11 cellular contexts compared by ENCODE assay signal in the genomic region with DNA sequence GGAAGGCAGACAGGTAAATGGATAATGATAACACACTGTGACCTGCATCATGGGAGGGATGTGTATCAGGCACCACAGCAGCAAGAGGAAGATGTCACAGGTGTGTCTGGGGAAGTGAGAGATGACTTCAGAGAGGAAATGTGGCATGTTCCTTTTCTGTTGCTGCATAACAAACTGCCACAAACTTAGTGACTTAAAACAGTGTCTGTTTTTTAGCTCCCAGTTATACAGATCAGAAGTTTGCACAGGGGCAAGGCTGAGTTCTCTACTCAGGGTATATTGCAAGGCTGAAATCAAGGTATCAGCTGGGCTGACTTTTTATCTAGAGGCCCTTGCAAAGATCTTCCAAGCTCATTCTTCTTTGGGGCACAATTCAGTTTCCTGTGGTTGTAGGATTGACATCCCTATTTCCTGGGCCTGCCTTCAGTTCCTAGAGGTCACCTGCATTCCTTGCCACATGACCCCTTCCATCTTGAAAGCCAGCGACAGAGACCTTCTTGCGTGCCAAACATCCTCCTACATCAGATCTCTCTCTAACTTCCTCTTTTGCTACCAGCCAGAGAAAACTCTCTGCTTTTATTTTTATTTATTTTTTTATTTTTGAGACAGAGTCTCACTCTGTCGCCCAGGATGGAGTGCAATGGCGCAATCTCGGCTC. TPM values are rescaled to one million over a fixed set of nuclear protein-coding genes. Genes with fewer than 3 reads are reported as not detected.
DNase-seq lines count a peak whose midpoint lies in the region; ATAC-seq and TF ChIP-seq lines count a peak whose summit lies in the region.
"Had no signal": no experiment of that assay in that cellular context is flagged by ENCODE, and none has a peak within 500 bp of the region (broad histone marks: within the 10 kb centered on the region; RNA-seq: fewer than 3 reads in every experiment).

No MANE protein-coding gene starts in this region.

- no peak for ATAC-seq in activated naive CD8-positive, alpha-beta T cell treated with anti-CD3 and anti-CD28 coated beads, Interleukin-2, amount 10 ng/mL, durations not matched to agents 7 days and 5 days (ENCODE audit: low read depth)
- ATAC-seq in stimulated activated naive CD8-positive, alpha-beta T cell treated with anti-CD3 and anti-CD28 coated beads, Interleukin-15, amount 100 ng/mL, for 72 hours: no peak
- no peak for ATAC-seq in heart left ventricle
- ATAC-seq: left lung, right lobe of liver had no signal

- H3K27ac Mint-ChIP-seq in activated naive CD4-positive, alpha-beta T cell treated with anti-CD3 and anti-CD28 coated beads for 36 hours: peak overlapping the region; percentile 76
- H3K27ac Mint-ChIP-seq in activated naive CD8-positive, alpha-beta T cell treated with anti-CD3 and anti-CD28 coated beads, Interleukin-2, amount 10 ng/mL, durations not matched to agents 7 days and 5 days: peak overlapping the region; percentile 93
- peak overlapping the region; percentile 56 to 93 for H3K27ac Mint-ChIP-seq in stimulated activated naive CD8-positive, alpha-beta T cell treated with anti-CD3 and anti-CD28 coated beads, Interleukin-15, amount 100 ng/mL, for 72 hours

- no peak overlapping the region for H3K4me3 ChIP-seq in heart left ventricle
- H3K4me3 ChIP-seq: left lung, right lobe of liver had no signal

- CTCF ChIA-PET in activated naive CD4-positive, alpha-beta T cell treated with anti-CD3 and anti-CD28 coated beads for 36 hours (lab: Charles Lee): interaction anchor here (0.6 to 2.6 kb wide), 3 partner anchors 13 to 25 kb away, joined by 3 to 9 read pairs (median 8); no protein-coding TSS in a partner anchor

- no peaks in the 10 kb centered on the region for H3K27me3 Mint-ChIP-seq in activated naive CD4-positive, alpha-beta T cell treated with anti-CD3 and anti-CD28 coated beads for 36 hours (ENCODE audit: low read depth)
- H3K27me3 Mint-ChIP-seq in activated naive CD8-positive, alpha-beta T cell treated with anti-CD3 and anti-CD28 coated beads, Interleukin-2, amount 10 ng/mL, durations not matched to agents 7 days and 5 days: no peaks in the 10 kb centered on the region
- H3K27me3 Mint-ChIP-seq in stimulated activated naive CD8-positive, alpha-beta T cell treated with anti-CD3 and anti-CD28 coated beads, Interleukin-15, amount 100 ng/mL, for 72 hours: no peaks in the 10 kb centered on the region

- 71 to 92% (median 82%) methylated on average over 5 of the region's 5 CpGs for WGBS in heart left ventricle, 4 donors

- H3K27ac ChIP-seq in heart left ventricle: peak overlapping the region in 1 of 12 donors; percentile 34
- H3K27ac ChIP-seq: right lobe of liver had no signal

- peaks cover 0 to 6% (median 0%) of the 10 kb centered on the region in 9 donors for H3K36me3 ChIP-seq in heart left ventricle
- H3K36me3 ChIP-seq: left lung, right lobe of liver had no signal

- no peaks in the 10 kb centered on the region for H3K9me3 ChIP-seq in heart left ventricle
- H3K9me3 ChIP-seq: left lung, right lobe of liver had no signal

- H3K27me3 ChIP-seq in heart left ventricle: no peaks in the 10 kb centered on the region
- H3K27me3 ChIP-seq: left lung, right lobe of liver had no signal

- no peak for TF ChIP-seq CTCF in heart left ventricle (IDR thresholded peaks at IDR 0.05)

- POLR2A ChIA-PET in activated naive CD8-positive, alpha-beta T cell treated with anti-CD3 and anti-CD28 coated beads, Interleukin-2, amount 10 ng/mL, durations not matched to agents 7 days and 5 days (lab: Charles Lee): interaction anchor here (1.2 to 1.5 kb wide), 3 partner anchors 9 to 25 kb away, joined by 3 to 4 read pairs (median 3); no protein-coding TSS in a partner anchor

- no peaks in the 10 kb centered on the region for H3K36me3 Mint-ChIP-seq in activated naive CD4-positive, alpha-beta T cell treated with anti-CD3 and anti-CD28 coated beads for 36 hours (ENCODE audit: low read depth)
- H3K36me3 Mint-ChIP-seq in activated naive CD8-positive, alpha-beta T cell treated with anti-CD3 and anti-CD28 coated beads, Interleukin-2, amount 10 ng/mL, durations not matched to agents 7 days and 5 days: peaks cover 9% of the 10 kb centered on the region

- H3K4me1 ChIP-seq in heart left ventricle: peaks cover 0 to 39% (median 21%) of the 10 kb centered on the region in 12 donors

- no peak overlapping the region for H3K4me3 Mint-ChIP-seq in activated naive CD4-positive, alpha-beta T cell treated with anti-CD3 and anti-CD28 coated beads for 36 hours
- H3K4me3 Mint-ChIP-seq in activated naive CD8-positive, alpha-beta T cell treated with anti-CD3 and anti-CD28 coated beads, Interleukin-2, amount 10 ng/mL, durations not matched to agents 7 days and 5 days: peak overlapping the region; percentile 68
- H3K4me3 Mint-ChIP-seq in stimulated activated naive CD8-positive, alpha-beta T cell treated with anti-CD3 and anti-CD28 coated beads, Interleukin-15, amount 100 ng/mL, for 72 hours: peak overlapping the region in 1 of 2 donors; percentile 48

- H3K4me1 Mint-ChIP-seq in activated naive CD4-positive, alpha-beta T cell treated with anti-CD3 and anti-CD28 coated beads for 36 hours (ENCODE audit: low read depth): peaks cover 58% of the 10 kb centered on the region
- H3K4me1 Mint-ChIP-seq in activated naive CD8-positive, alpha-beta T cell treated with anti-CD3 and anti-CD28 coated beads, Interleukin-2, amount 10 ng/mL, durations not matched to agents 7 days and 5 days: peaks cover 47% of the 10 kb centered on the region
- peaks cover 73% of the 10 kb centered on the region for H3K4me1 Mint-ChIP-seq in stimulated activated naive CD8-positive, alpha-beta T cell treated with anti-CD3 and anti-CD28 coated beads, Interleukin-15, amount 100 ng/mL, for 72 hours

- H3K9me3 Mint-ChIP-seq in activated naive CD4-positive, alpha-beta T cell treated with anti-CD3 and anti-CD28 coated beads for 36 hours: no peaks in the 10 kb centered on the region
- H3K9me3 Mint-ChIP-seq in activated naive CD8-positive, alpha-beta T cell treated with anti-CD3 and anti-CD28 coated beads, Interleukin-2, amount 10 ng/mL, durations not matched to agents 7 days and 5 days: peaks cover 4% of the 10 kb centered on the region
- peaks cover 7 to 14% of the 10 kb centered on the region in 2 donors for H3K9me3 Mint-ChIP-seq in stimulated activated naive CD8-positive, alpha-beta T cell treated with anti-CD3 and anti-CD28 coated beads, Interleukin-15, amount 100 ng/mL, for 72 hours

- no peak for TF ChIP-seq POLR2A in heart left ventricle (IDR thresholded peaks at IDR 0.05)

- DNase-seq in activated naive CD4-positive, alpha-beta T cell treated with anti-CD3 and anti-CD28 coated beads for 36 hours: peak; percentile 30
- DNase-seq in activated naive CD4-positive, alpha-beta T cell (lab: John Stamatoyannopoulos, UW): no peak
- DNase-seq in NOMO-1 treated with DMSO at 0.1 percent for 48 hours (lab: John Stamatoyannopoulos, UW; ENCODE audit: unreplicated experiment) (peak; percentile 63), DMS 273 treated with DMSO at 0.1 percent for 48 hours (lab: John Stamatoyannopoulos, UW) (no peak), heart left ventricle (no peak), kidney tubule cell (ENCODE audit: low spot score) (no peak)
- no peak for DNase-seq in activated naive CD8-positive, alpha-beta T cell treated with anti-CD3 and anti-CD28 coated beads, Interleukin-2, amount 10 ng/mL, durations not matched to agents 7 days and 5 days
- no peak for DNase-seq in stimulated activated naive CD8-positive, alpha-beta T cell treated with anti-CD3 and anti-CD28 coated beads, Interleukin-15, amount 100 ng/mL, for 72 hours
- DNase-seq: left lung, NCI-H345, right lobe of liver had no signal

- intact Hi-C loops in activated naive CD4-positive, alpha-beta T cell treated with anti-CD3 and anti-CD28 coated beads for 36 hours (cut with micrococcal nuclease): loop anchor here (2.0 to 5.0 kb wide), 4 partner anchors 283 to 733 kb away; a partner anchor contains a TSS
- intact Hi-C loops in heart left ventricle (cut with DNase I): loop anchor here in 1 of 10 donors (2.0 kb wide), 1 partner anchor 17 kb away; no protein-coding TSS in a partner anchor

RNA-seq across cellular contexts. Expression of a gene that starts 2.1 kb away (rescaled TPM):
- 10 to 100 TPM; 27.1 to 27.4 TPM for total RNA-seq in activated naive CD4-positive, alpha-beta T cell treated with anti-CD3 and anti-CD28 coated beads for 36 hours
- 10 to 100 TPM; 65.2 to 69.0 TPM for total RNA-seq in activated naive CD8-positive, alpha-beta T cell treated with anti-CD3 and anti-CD28 coated beads, Interleukin-2, amount 10 ng/mL, durations not matched to agents 7 days and 5 days
- 10 to 100 TPM; 19.1 to 37.6 (median 26.1) TPM for total RNA-seq in heart left ventricle
- polyA plus RNA-seq in heart left ventricle: 1 to 10 TPM; 4.0 to 7.5 TPM

RNA-seq across cellular contexts. Expression of a gene that starts 28.3 kb away (rescaled TPM):
- not detected for total RNA-seq in activated naive CD4-positive, alpha-beta T cell treated with anti-CD3 and anti-CD28 coated beads for 36 hours
- total RNA-seq in activated naive CD8-positive, alpha-beta T cell treated with anti-CD3 and anti-CD28 coated beads, Interleukin-2, amount 10 ng/mL, durations not matched to agents 7 days and 5 days: not detected
- total RNA-seq in heart left ventricle: not detected
- not detected for polyA plus RNA-seq in heart left ventricle

Comparison
In these comparisons a context has a peak if more than half of its experiments do, and no peak if none do; other contexts are left out.
1. DNase-seq: peak in activated naive CD4-positive, alpha-beta T cell treated with anti-CD3 and anti-CD28 coated beads for 36 hours (single experiment) and NOMO-1 treated with DMSO at 0.1 percent for 48 hours (single experiment); none in activated naive CD4-positive, alpha-beta T cell (0 of 4), activated naive CD8-positive, alpha-beta T cell treated with anti-CD3 and anti-CD28 coated beads, Interleukin-2, amount 10 ng/mL, durations not matched to agents 7 days and 5 days (single experiment), stimulated activated naive CD8-positive, alpha-beta T cell treated with anti-CD3 and anti-CD28 coated beads, Interleukin-15, amount 100 ng/mL, for 72 hours (0 of 2), DMS 273 treated with DMSO at 0.1 percent for 48 hours (single experiment), heart left ventricle (0 of 5) and kidney tubule cell (single experiment).
2. Peak in every context shown above with its lines, with median percentiles within 50 percentile points of each other: H3K27ac Mint-ChIP-seq.